Comparison of ENCODE assay signal across 20 cellular contexts in genomic region chr16:77501260-77501659, GRCh38.
A peak's percentile ranks its signal among the peaks of the same experiment; 100 is the strongest.
DNase-seq lines count a peak whose midpoint lies in the region; ATAC-seq and TF ChIP-seq lines count a peak whose summit lies in the region.
"Had no signal": no experiment of that assay in that cellular context is flagged by ENCODE, and none has a peak within 500 bp of the region (broad histone marks: within the 10 kb centered on the region; RNA-seq: fewer than 3 reads in every experiment).

No MANE protein-coding gene starts in this region.

- H3K4me1 ChIP-seq in right cardiac atrium (ENCODE audit: control insufficient read depth, insufficient read depth, low read length), result peaks cover 2% of the 10 kb centered on the region
- peaks cover 0 to 9% (median 0%) of the 10 kb centered on the region in 12 donors for H3K4me1 ChIP-seq in heart left ventricle
- peaks cover 3 to 10% of the 10 kb centered on the region in 2 donors for H3K4me1 ChIP-seq in neuronal stem cell (ENCODE audit: control insufficient read depth in 2 of 2, insufficient read depth in 1 of 2, low read depth in 1 of 2, low read length in 2 of 2)
- H3K4me1 ChIP-seq in esophagus muscularis mucosa, result peaks cover 0 to 3% (median 0%) of the 10 kb centered on the region in 4 donors
- H3K4me1 ChIP-seq in body of pancreas, result no peaks in the 10 kb centered on the region
- H3K4me1 ChIP-seq in ovary (ENCODE audit: insufficient read depth), result peaks cover 13% of the 10 kb centered on the region
- H3K4me1 ChIP-seq: Caco-2 had no signal

- no peaks in the 10 kb centered on the region for H3K79me1 ChIP-seq in neuronal stem cell (ENCODE audit: low read depth, low read length)

- H2BK120ac ChIP-seq in neuronal stem cell (ENCODE audit: low read depth, low read length), result no peak overlapping the region

- H2BK5ac ChIP-seq in neuronal stem cell (ENCODE audit: low read length), result no peak overlapping the region

- TF ChIP-seq POLR2A in heart left ventricle (IDR thresholded peaks at IDR 0.05), result no peak
- no peak for TF ChIP-seq POLR2A in esophagus muscularis mucosa (IDR thresholded peaks at IDR 0.05; ENCODE audit: low read depth)
- TF ChIP-seq POLR2A in body of pancreas (IDR thresholded peaks at IDR 0.05), result no peak
- no peak for TF ChIP-seq POLR2A in ovary (IDR thresholded peaks at IDR 0.05)

- ATAC-seq in right cardiac atrium (peak; percentile 55 to 58), heart left ventricle (no peak), body of pancreas (no peak)
- ATAC-seq: A549 had no signal

- H3K4me3 ChIP-seq in right cardiac atrium (ENCODE audit: low read length) (no peak overlapping the region), heart left ventricle (no peak overlapping the region), neuronal stem cell (ENCODE audit: low read length in 2 of 2) (no peak overlapping the region), esophagus muscularis mucosa (no peak overlapping the region), body of pancreas (no peak overlapping the region), ovary (no peak overlapping the region)
- H3K4me3 ChIP-seq: A549 had no signal

- no peak overlapping the region for H2AFZ ChIP-seq in neuronal stem cell (ENCODE audit: low read length)

- TF ChIP-seq CTCF in heart left ventricle (IDR thresholded peaks at IDR 0.05), result no peak
- TF ChIP-seq CTCF in esophagus muscularis mucosa (IDR thresholded peaks at IDR 0.05), result no peak
- no peak for TF ChIP-seq CTCF in body of pancreas (IDR thresholded peaks at IDR 0.05)
- TF ChIP-seq CTCF in ovary (IDR thresholded peaks at IDR 0.05), result no peak

- no peak overlapping the region for H3K4me2 ChIP-seq in neuronal stem cell (ENCODE audit: insufficient read depth, low read length, poor library complexity, severe bottlenecking)
- H3K4me2 ChIP-seq: A549 had no signal

- 25% methylated on average over 2 of the region's 2 CpGs for WGBS in right cardiac atrium
- 27 to 33% (median 30%) methylated on average over 2 of the region's 2 CpGs for WGBS in heart left ventricle, 4 donors
- no CpG with 5 or more reads among the region's 2 CpGs for WGBS in neuronal stem cell (ENCODE audit: extremely low coverage in 2 of 2, insufficient read length in 2 of 2, insufficient replicate concordance in 1 of 2), 2 donors
- 33% methylated on average over 2 of the region's 2 CpGs for WGBS in esophagus muscularis mucosa
- 42% methylated on average over 2 of the region's 2 CpGs for WGBS in body of pancreas, 2 donors
- WGBS in ovary, 3 donors, result 5 to 18% (median 8%) methylated on average over 2 of the region's 2 CpGs

- H3K9me3 ChIP-seq in right cardiac atrium (ENCODE audit: control insufficient read depth, low read length), result no peaks in the 10 kb centered on the region
- no peaks in the 10 kb centered on the region for H3K9me3 ChIP-seq in heart left ventricle
- H3K9me3 ChIP-seq in neuronal stem cell (replicated peaks in 1 of 2; ENCODE audit: control insufficient read depth in 2 of 2, insufficient read depth in 1 of 2, low read depth in 1 of 2, low read length in 2 of 2), result no peaks in the 10 kb centered on the region
- peaks cover 0 to 4% (median 0%) of the 10 kb centered on the region in 4 donors for H3K9me3 ChIP-seq in esophagus muscularis mucosa
- no peaks in the 10 kb centered on the region for H3K9me3 ChIP-seq in body of pancreas
- no peaks in the 10 kb centered on the region for H3K9me3 ChIP-seq in ovary
- H3K9me3 ChIP-seq: A549, Caco-2 had no signal

- no peaks in the 10 kb centered on the region for H3K27me3 ChIP-seq in right cardiac atrium (ENCODE audit: control insufficient read depth, insufficient read depth)
- H3K27me3 ChIP-seq in heart left ventricle, result peaks cover 0 to 6% (median 0%) of the 10 kb centered on the region in 9 donors
- H3K27me3 ChIP-seq in neuronal stem cell (ENCODE audit: control insufficient read depth in 3 of 3, insufficient read depth in 3 of 3, low read depth in 1 of 3, low read length in 3 of 3), result no peaks in the 10 kb centered on the region
- peaks cover 0 to 6% (median 0%) of the 10 kb centered on the region in 4 donors for H3K27me3 ChIP-seq in esophagus muscularis mucosa
- H3K27me3 ChIP-seq in body of pancreas, result no peaks in the 10 kb centered on the region
- no peaks in the 10 kb centered on the region for H3K27me3 ChIP-seq in ovary

- no peaks in the 10 kb centered on the region for H3K36me3 ChIP-seq in heart left ventricle
- H3K36me3 ChIP-seq in neuronal stem cell (replicated peaks in 1 of 2; ENCODE audit: control insufficient read depth in 2 of 2, insufficient read depth in 2 of 2, low read length in 2 of 2), result no peaks in the 10 kb centered on the region
- no peaks in the 10 kb centered on the region for H3K36me3 ChIP-seq in esophagus muscularis mucosa
- H3K36me3 ChIP-seq in body of pancreas (replicated peaks in 1 of 2; ENCODE audit: insufficient read depth in 1 of 2, low read depth in 2 of 2), result no peaks in the 10 kb centered on the region
- H3K36me3 ChIP-seq in ovary, result no peaks in the 10 kb centered on the region

- H4K91ac ChIP-seq in neuronal stem cell (ENCODE audit: low read depth, low read length, poor library complexity), result no peak overlapping the region

- intact Hi-C loops in right cardiac atrium (cut with DNase I) (no loop called here), heart left ventricle (cut with DNase I) (no loop called here), esophagus muscularis mucosa (cut with DNase I) (no loop called here), body of pancreas (cut with DNase I) (no loop called here), ovary (cut with DNase I) (no loop called here)

- no peak overlapping the region for H3K23ac ChIP-seq in neuronal stem cell (ENCODE audit: low read depth, low read length, poor library complexity)

- no peak overlapping the region for H3K9ac ChIP-seq in neuronal stem cell (ENCODE audit: low read depth, low read length, poor library complexity)

- no peak for TF ChIP-seq EP300 in esophagus muscularis mucosa (IDR thresholded peaks at IDR 0.05)
- TF ChIP-seq EP300 in ovary (IDR thresholded peaks at IDR 0.05), result no peak

- H3K27ac ChIP-seq in right cardiac atrium (ENCODE audit: low read length), result no peak overlapping the region
- no peak overlapping the region for H3K27ac ChIP-seq in heart left ventricle
- no peak overlapping the region for H3K27ac ChIP-seq in neuronal stem cell (replicated peaks; ENCODE audit: low read length)
- H3K27ac ChIP-seq in esophagus muscularis mucosa (replicated peaks in 1 of 4), result no peak overlapping the region
- H3K27ac ChIP-seq in body of pancreas, result no peak overlapping the region
- H3K27ac ChIP-seq in ovary, result no peak overlapping the region
- H3K27ac ChIP-seq: 22Rv1, A549, C4-2B, HL-60 had no signal

- H3K4ac ChIP-seq in neuronal stem cell (ENCODE audit: low read length), result no peak overlapping the region

- DNase-seq in right cardiac atrium (no peak), heart left ventricle (no peak), left kidney (ENCODE audit: low read depth, low spot score) (peak; percentile 87), neuronal stem cell (ENCODE audit: low spot score) (peak; percentile 9), esophagus muscularis mucosa (ENCODE audit: extremely low spot score) (no peak), body of pancreas (no peak), ovary (no peak)
- DNase-seq in activated CD4-positive, alpha-beta T cell treated with anti-CD3 and anti-CD28 coated beads for 1 hour, result no peak
- DNase-seq: AML-193; Caco-2; CD4-positive, alpha-beta T cell; DMS79; GDM1; GOT3; H7; IMR-90 had no signal

- H2AK5ac ChIP-seq in neuronal stem cell (ENCODE audit: low read depth, low read length), result no peak overlapping the region

- no peak overlapping the region for H4K8ac ChIP-seq in neuronal stem cell (ENCODE audit: low read depth, low read length)

- no peak overlapping the region for H2BK15ac ChIP-seq in neuronal stem cell (ENCODE audit: low read length)

- no peak overlapping the region for H2BK12ac ChIP-seq in neuronal stem cell (ENCODE audit: low read length)

- no peak overlapping the region for H3K18ac ChIP-seq in neuronal stem cell (ENCODE audit: low read length)

- H3K14ac ChIP-seq in neuronal stem cell (ENCODE audit: low read length), result no peak overlapping the region

Comparison
In these comparisons a context has a peak if more than half of its experiments do, and no peak if none do; other contexts are left out.
1. ATAC-seq: peak in right cardiac atrium (2 of 2); none in heart left ventricle (0 of 4) and body of pancreas (single experiment).
2. DNase-seq: peak in left kidney (single experiment) and neuronal stem cell (single experiment); none in right cardiac atrium (0 of 3), heart left ventricle (0 of 5), activated CD4-positive, alpha-beta T cell treated with anti-CD3 and anti-CD28 coated beads for 1 hour (single experiment), esophagus muscularis mucosa (single experiment), body of pancreas (0 of 4) and ovary (0 of 5).